Comparison of ENCODE assay signal across 20 cellular contexts in the genomic region with DNA sequence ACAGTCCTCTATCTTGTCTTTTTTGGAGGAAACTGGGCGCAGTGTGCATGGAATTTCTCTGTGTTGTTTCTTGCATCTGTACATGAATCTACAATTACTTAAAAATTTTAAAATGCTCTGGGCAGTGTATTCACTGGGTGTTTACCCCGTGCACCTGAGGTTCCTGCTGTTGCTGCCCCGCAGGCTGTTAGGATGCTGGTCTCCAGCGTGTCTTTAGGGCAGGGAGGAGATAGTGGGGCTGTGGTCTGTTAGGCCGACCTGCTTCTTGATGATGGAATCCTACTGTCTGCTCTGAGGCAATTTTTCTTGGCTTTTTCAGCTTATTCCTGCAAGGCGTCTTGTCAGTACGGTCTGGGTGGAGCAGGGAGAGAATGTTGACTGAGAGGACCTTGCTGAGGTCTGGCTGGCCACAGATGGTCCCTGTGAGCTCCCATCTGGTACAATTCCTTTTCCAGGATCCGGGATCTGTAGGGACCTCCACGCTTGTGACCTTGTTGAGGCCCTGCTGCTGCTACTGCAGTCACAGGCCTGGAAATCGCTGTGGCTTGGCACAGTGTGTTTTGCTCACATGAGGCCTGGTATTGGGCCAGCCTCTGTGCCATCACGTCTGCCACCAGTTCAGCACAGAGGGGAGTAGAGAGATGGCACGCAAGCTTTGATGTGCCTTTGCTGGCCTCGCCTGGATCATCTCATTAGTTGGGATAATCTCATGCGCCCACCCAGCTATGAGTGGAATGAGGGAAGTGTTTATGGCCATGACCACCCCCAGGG. TPM values are rescaled to one million over a fixed set of nuclear protein-coding genes. Genes with fewer than 3 reads are reported as not detected.
DNase-seq lines count a peak whose midpoint lies in the region; ATAC-seq and TF ChIP-seq lines count a peak whose summit lies in the region.
"Had no signal": no experiment of that assay in that cellular context is flagged by ENCODE, and none has a peak within 500 bp of the region (broad histone marks: within the 10 kb centered on the region; RNA-seq: fewer than 3 reads in every experiment).

No MANE protein-coding gene starts in this region.

- no peak overlapping the region for H3K4me3 Mint-ChIP-seq in activated naive CD4-positive, alpha-beta T cell treated with anti-CD3 and anti-CD28 coated beads, Interleukin-2, amount 10 ng/mL, durations not matched to agents 7 days and 5 days
- H3K4me3 Mint-ChIP-seq in endothelial cell (ENCODE audit: unreplicated experiment) (peak overlapping the region; percentile 31), mesothelial cell of epicardium (no peak overlapping the region)
- H3K4me3 Mint-ChIP-seq: CD8-positive, alpha-beta T cell; nephron; T-cell had no signal

- peak overlapping the region; percentile 28 for H3K27ac ChIP-seq in substantia nigra (ENCODE audit: low read depth, low read length, poor library complexity, severe bottlenecking)
- H3K27ac ChIP-seq: A549, esophagus squamous epithelium, upper lobe of right lung had no signal

- no peaks in the 10 kb centered on the region for H3K9me3 Mint-ChIP-seq in activated naive CD4-positive, alpha-beta T cell treated with anti-CD3 and anti-CD28 coated beads, Interleukin-2, amount 10 ng/mL, durations not matched to agents 7 days and 5 days
- no peaks in the 10 kb centered on the region for H3K9me3 Mint-ChIP-seq in activated naive CD4-positive, alpha-beta T cell treated with anti-CD3 and anti-CD28 coated beads, Interleukin-2, amount 50 U/mL, for 72 hours
- H3K9me3 Mint-ChIP-seq in endothelial cell (ENCODE audit: unreplicated experiment) (no peaks in the 10 kb centered on the region), mesothelial cell of epicardium (no peaks in the 10 kb centered on the region)
- H3K9me3 Mint-ChIP-seq: activated T-helper 2 cell treated with anti-CD3 and anti-CD28 coated beads, Interferon-gamma antibody, Interleukin-2, Interleukin-4, amounts not matched to agents 10 μg/mL and 5 μg/mL and 100 μg/mL, durations not matched to agents 14 hours and 24 hours and 36 hours; CD8-positive, alpha-beta T cell; IgD-negative memory B cell; nephron; T-cell had no signal

- no peak for ATAC-seq in activated naive CD4-positive, alpha-beta T cell treated with anti-CD3 and anti-CD28 coated beads, Interleukin-2, amount 50 U/mL, for 72 hours
- no peak for ATAC-seq in GM18511 (IDR thresholded peaks at IDR 0.05; ENCODE audit: unreplicated experiment)
- ATAC-seq: A549; CD8-positive, alpha-beta T cell; GM12878; T-cell; upper lobe of right lung had no signal

- no peak for DNase-seq in activated naive CD4-positive, alpha-beta T cell treated with anti-CD3 and anti-CD28 coated beads, Interleukin-2, amount 10 ng/mL, durations not matched to agents 7 days and 5 days
- no peak for DNase-seq in activated naive CD4-positive, alpha-beta T cell treated with anti-CD3 and anti-CD28 coated beads, Interleukin-2, amount 50 U/mL, for 72 hours (ENCODE audit: low spot score in 2 of 2)
- DNase-seq in endothelial cell (ENCODE audit: low spot score) (no peak), mesothelial cell of epicardium (ENCODE audit: low spot score in 2 of 2, unreplicated experiment in 2 of 2) (no peak), substantia nigra (lab: John Stamatoyannopoulos, UW) (peak in 18 of 49 donors; percentile 17 to 72 (median 36)), HCEC 1CT (no peak), iPS-NIHi7 (ENCODE audit: extremely low spot score) (no peak)
- DNase-seq: CD8-positive, alpha-beta T cell; dermis blood vessel endothelial cell; esophagus squamous epithelium; NCI-H774; stimulated activated CD4-positive, alpha-beta T cell treated with anti-CD3 and anti-CD28 coated beads, Interleukin-4, amount 100 ng/mL, for 24 hours; T-cell; upper lobe of right lung had no signal

- peak overlapping the region; percentile 19 for H3K27ac Mint-ChIP-seq in activated naive CD4-positive, alpha-beta T cell treated with anti-CD3 and anti-CD28 coated beads, Interleukin-2, amount 10 ng/mL, durations not matched to agents 7 days and 5 days
- peak overlapping the region in 1 of 2 donors; percentile 74 for H3K27ac Mint-ChIP-seq in activated naive CD4-positive, alpha-beta T cell treated with anti-CD3 and anti-CD28 coated beads, Interleukin-2, amount 50 U/mL, for 72 hours
- H3K27ac Mint-ChIP-seq in endothelial cell (ENCODE audit: unreplicated experiment) (no peak overlapping the region), mesothelial cell of epicardium (peak overlapping the region; percentile 32)
- H3K27ac Mint-ChIP-seq: activated T-helper 2 cell treated with anti-CD3 and anti-CD28 coated beads, Interferon-gamma antibody, Interleukin-2, Interleukin-4, amounts not matched to agents 10 μg/mL and 5 μg/mL and 100 μg/mL, durations not matched to agents 14 hours and 24 hours and 36 hours; CD8-positive, alpha-beta T cell; T-cell had no signal

- no peak for TF ChIP-seq CTCF in endothelial cell (IDR thresholded peaks at IDR 0.05; ENCODE audit: unreplicated experiment)
- no peak for TF ChIP-seq CTCF in mesothelial cell of epicardium (IDR thresholded peaks at IDR 0.05; ENCODE audit: unreplicated experiment)

- H3K36me3 Mint-ChIP-seq in activated naive CD4-positive, alpha-beta T cell treated with anti-CD3 and anti-CD28 coated beads, Interleukin-2, amount 10 ng/mL, durations not matched to agents 7 days and 5 days = peaks cover 50% of the 10 kb centered on the region
- peaks cover 0 to 21% of the 10 kb centered on the region in 2 donors for H3K36me3 Mint-ChIP-seq in activated naive CD4-positive, alpha-beta T cell treated with anti-CD3 and anti-CD28 coated beads, Interleukin-2, amount 50 U/mL, for 72 hours
- H3K36me3 Mint-ChIP-seq in endothelial cell (ENCODE audit: low read depth, unreplicated experiment) (peaks cover 39% of the 10 kb centered on the region), mesothelial cell of epicardium (peaks cover 69% of the 10 kb centered on the region)

- CTCF ChIA-PET in activated naive CD4-positive, alpha-beta T cell treated with anti-CD3 and anti-CD28 coated beads, Interleukin-2, amount 10 ng/mL, durations not matched to agents 7 days and 5 days (lab: Charles Lee) = no interaction called here

- peaks cover 20% of the 10 kb centered on the region for H3K4me1 Mint-ChIP-seq in activated naive CD4-positive, alpha-beta T cell treated with anti-CD3 and anti-CD28 coated beads, Interleukin-2, amount 10 ng/mL, durations not matched to agents 7 days and 5 days
- H3K4me1 Mint-ChIP-seq in endothelial cell (ENCODE audit: unreplicated experiment) (peaks cover 4% of the 10 kb centered on the region), mesothelial cell of epicardium (peaks cover 1% of the 10 kb centered on the region)
- H3K4me1 Mint-ChIP-seq: nephron had no signal

- no peaks in the 10 kb centered on the region for H3K27me3 Mint-ChIP-seq in activated naive CD4-positive, alpha-beta T cell treated with anti-CD3 and anti-CD28 coated beads, Interleukin-2, amount 10 ng/mL, durations not matched to agents 7 days and 5 days
- H3K27me3 Mint-ChIP-seq in endothelial cell (ENCODE audit: unreplicated experiment) (no peaks in the 10 kb centered on the region), mesothelial cell of epicardium (ENCODE audit: low read depth) (no peaks in the 10 kb centered on the region)
- H3K27me3 Mint-ChIP-seq: IgD-negative memory B cell, T-cell had no signal

RNA-seq across cellular contexts. Expression of gene DERL3, which starts 22.8 kb away (rescaled TPM):
- total RNA-seq in activated naive CD4-positive, alpha-beta T cell treated with anti-CD3 and anti-CD28 coated beads, Interleukin-2, amount 50 U/mL, for 72 hours = 1 to 10 TPM; 5.1 to 7.3 TPM
- total RNA-seq in endothelial cell (ENCODE audit: unreplicated experiment) = 1.3 TPM
- total RNA-seq in mesothelial cell of epicardium = 23.5 to 25.8 TPM (median 24.8 TPM) in 3 replicates

RNA-seq across cellular contexts. Expression of gene SMARCB1, which starts 29.2 kb away (rescaled TPM):
- 10 to 100 TPM; 51.9 to 72.7 TPM for total RNA-seq in activated naive CD4-positive, alpha-beta T cell treated with anti-CD3 and anti-CD28 coated beads, Interleukin-2, amount 50 U/mL, for 72 hours
- total RNA-seq in endothelial cell (ENCODE audit: unreplicated experiment) (105 TPM), mesothelial cell of epicardium (182 to 192 TPM (median 184 TPM) in 3 replicates)

RNA-seq across cellular contexts. Expression of gene SLC2A11, which starts 41.7 kb away (rescaled TPM):
- 1 to 10 TPM; 6.3 to 8.1 TPM for total RNA-seq in activated naive CD4-positive, alpha-beta T cell treated with anti-CD3 and anti-CD28 coated beads, Interleukin-2, amount 50 U/mL, for 72 hours
- total RNA-seq in endothelial cell (ENCODE audit: unreplicated experiment) = 9.2 TPM
- total RNA-seq in mesothelial cell of epicardium = 98.7 to 112 TPM (median 99.0 TPM) in 3 replicates

RNA-seq across cellular contexts. Expression of gene MMP11, which starts 43.3 kb away (rescaled TPM):
- total RNA-seq in activated naive CD4-positive, alpha-beta T cell treated with anti-CD3 and anti-CD28 coated beads, Interleukin-2, amount 50 U/mL, for 72 hours = under 1 TPM; 0.23 to 0.32 TPM
- total RNA-seq in endothelial cell (ENCODE audit: unreplicated experiment) (3.4 TPM), mesothelial cell of epicardium (510 to 566 TPM (median 528 TPM) in 3 replicates)

RNA-seq across cellular contexts. Expression of gene CHCHD10, which starts 48.2 kb away (rescaled TPM):
- 100 to 1,000 TPM; 105 to 118 TPM for total RNA-seq in activated naive CD4-positive, alpha-beta T cell treated with anti-CD3 and anti-CD28 coated beads, Interleukin-2, amount 50 U/mL, for 72 hours
- total RNA-seq in endothelial cell (ENCODE audit: unreplicated experiment) (55.8 TPM), mesothelial cell of epicardium (56.6 to 61.9 TPM (median 61.8 TPM) in 3 replicates)
